In genomic region chr4:123603165-123603564, GRCh38 we compare ENCODE assay signal across 11 cellular contexts.
DNase-seq lines count a peak whose midpoint lies in the region; ATAC-seq, FAIRE-seq and TF ChIP-seq lines count a peak whose summit lies in the region.
"Had no signal": no experiment of that assay in that cellular context is flagged by ENCODE, and none has a peak within 500 bp of the region (broad histone marks: within the 10 kb centered on the region; RNA-seq: fewer than 3 reads in every experiment).

No MANE protein-coding gene starts in this region.

- TF ChIP-seq EP300 in HepG2 (IDR thresholded peaks at IDR 0.05; ENCODE audit: low read depth in 2 of 2, low read length in 2 of 2) (no peak), HepG2 (CRISPR knock-in tag; IDR thresholded peaks at IDR 0.05; ENCODE audit: borderline replicate concordance) (no peak), transverse colon (IDR thresholded peaks at IDR 0.05; ENCODE audit: low read depth) (no peak)

- WGBS in HepG2 (ENCODE audit: low lambda C conversion rate) = 87% methylated on average over 7 of the region's 7 CpGs
- WGBS in right lobe of liver (ENCODE audit: insufficient coverage, low coverage, low lambda C conversion rate, missing lambda C conversion rate) = 77% methylated on average over 5 of the region's 7 CpGs
- WGBS in transverse colon (ENCODE audit: low coverage in 1 of 2), 2 donors = 47 to 79% methylated on average over 2 to 7 of the region's 7 CpGs

- H3K4me1 ChIP-seq in HepG2 (ENCODE audit: insufficient read depth, low read length) (peaks cover 40% of the 10 kb centered on the region), right lobe of liver (peaks cover 0 to 24% (median 10%) of the 10 kb centered on the region in 4 donors), transverse colon (peaks cover 18 to 57% (median 42%) of the 10 kb centered on the region in 4 donors)
- peaks cover 6% of the 10 kb centered on the region for H3K4me1 ChIP-seq in effector memory CD4-positive, alpha-beta T cell (ENCODE audit: control insufficient read depth, insufficient read depth, low read length, poor library complexity, severe bottlenecking)

- H3K9ac ChIP-seq in HepG2 (ENCODE audit: insufficient read depth, low read depth, low read length) = no peak overlapping the region

- H3K27me3 ChIP-seq in HepG2 (ENCODE audit: control insufficient read depth in 1 of 2, insufficient read depth in 2 of 2, low read length in 2 of 2) = no peaks in the 10 kb centered on the region
- no peaks in the 10 kb centered on the region for H3K27me3 ChIP-seq in right lobe of liver
- H3K27me3 ChIP-seq in transverse colon = no peaks in the 10 kb centered on the region
- H3K27me3 ChIP-seq in effector memory CD4-positive, alpha-beta T cell (replicated peaks; ENCODE audit: control insufficient read depth, insufficient read depth, low read length, poor library complexity, severe bottlenecking) = no peaks in the 10 kb centered on the region

- no peaks in the 10 kb centered on the region for H3K79me2 ChIP-seq in HepG2 (ENCODE audit: insufficient read depth, low read length)

- DNase-seq in HepG2 (ENCODE audit: low spot score) = peak; percentile 13
- no peak for DNase-seq in right lobe of liver
- DNase-seq in RPMI7951 (ENCODE audit: low read depth) = peak; percentile 89
- DNase-seq in epithelial cell of esophagus (ENCODE audit: low read depth) = peak; percentile 88
- DNase-seq in transverse colon = peak; percentile 68
- DNase-seq in effector memory CD4-positive, alpha-beta T cell = no peak
- no peak for DNase-seq in G401 (ENCODE audit: low spot score)
- DNase-seq: activated naive CD8-positive, alpha-beta T cell treated with anti-CD3 and anti-CD28 coated beads, Interleukin-2, amount 10 ng/mL, durations not matched to agents 7 days and 5 days; NCI-H1417 treated with DMSO at 0.1 percent for 48 hours had no signal

- ATAC-seq in HepG2 (no peak), right lobe of liver (no peak), HG02981 (IDR thresholded peaks at IDR 0.05; ENCODE audit: unreplicated experiment) (no peak)
- ATAC-seq: stimulated activated memory B cell treated with anti-CD40 and anti-IgM and Interleukin-4, amounts not matched to agents 10 μg/mL and 1 μg/mL and 100 μg/mL, for 72 hours had no signal

- H3K9me3 ChIP-seq in HepG2 (ENCODE audit: low read length) = no peaks in the 10 kb centered on the region
- no peaks in the 10 kb centered on the region for H3K9me3 ChIP-seq in right lobe of liver
- no peaks in the 10 kb centered on the region for H3K9me3 ChIP-seq in transverse colon
- no peaks in the 10 kb centered on the region for H3K9me3 ChIP-seq in effector memory CD4-positive, alpha-beta T cell (ENCODE audit: control insufficient read depth, low read length)

- H3K4me3 ChIP-seq in HepG2 (replicated peaks in 1 of 3; ENCODE audit: insufficient read depth in 1 of 3, low read depth in 2 of 3, low read length in 3 of 3) (no peak overlapping the region), right lobe of liver (no peak overlapping the region), epithelial cell of esophagus (ENCODE audit: low read length) (no peak overlapping the region), transverse colon (no peak overlapping the region)
- H3K4me3 ChIP-seq in effector memory CD4-positive, alpha-beta T cell (ENCODE audit: insufficient read depth, low read depth, low read length, poor library complexity, severe bottlenecking) = no peak overlapping the region

- no peak overlapping the region for H3K4me2 ChIP-seq in HepG2 (ENCODE audit: low read depth, low read length)

- H3K36me3 ChIP-seq in HepG2 (replicated peaks in 1 of 2; ENCODE audit: control insufficient read depth in 1 of 2, insufficient read depth in 2 of 2, low read length in 2 of 2) (no peaks in the 10 kb centered on the region), right lobe of liver (no peaks in the 10 kb centered on the region), transverse colon (no peaks in the 10 kb centered on the region)
- no peaks in the 10 kb centered on the region for H3K36me3 ChIP-seq in effector memory CD4-positive, alpha-beta T cell (ENCODE audit: control insufficient read depth, insufficient read depth, low read length)

- no peak overlapping the region for H3K27ac ChIP-seq in HepG2 (ENCODE audit: extremely low read length, insufficient read depth, low read length)
- H3K27ac ChIP-seq in right lobe of liver = no peak overlapping the region
- peak overlapping the region in 2 of 4 donors; percentile 0 to 76 for H3K27ac ChIP-seq in transverse colon
- no peak overlapping the region for H3K27ac ChIP-seq in effector memory CD4-positive, alpha-beta T cell (ENCODE audit: insufficient read depth, low read length, poor library complexity, severe bottlenecking)

- POLR2A ChIA-PET in HepG2 (lab: Yijun Ruan, JAX) = no interaction called here

- intact Hi-C loops in HepG2 (cut with micrococcal nuclease; ENCODE audit: unreplicated experiment) (no loop called here), right lobe of liver (cut with DNase I) (no loop called here), transverse colon (cut with DNase I; ENCODE audit: low total_unique reads) (no loop called here)

- TF ChIP-seq POLR2A in HepG2 (IDR thresholded peaks at IDR 0.05; ENCODE audit: insufficient read depth in 1 of 2, low read depth in 2 of 2, low read length in 2 of 2) (no peak), right lobe of liver (IDR thresholded peaks at IDR 0.05) (no peak), transverse colon (IDR thresholded peaks at IDR 0.05) (no peak)

- BruUV-seq in HepG2 (replicated peaks; lab: Mats Ljungman, UMichigan) = no TSS peak

- TF ChIP-seq CTCF in HepG2 (CRISPR knock-in tag; IDR thresholded peaks at IDR 0.05) = no peak
- TF ChIP-seq CTCF in right lobe of liver (IDR thresholded peaks at IDR 0.05) = no peak
- TF ChIP-seq CTCF in epithelial cell of esophagus (IDR thresholded peaks at IDR 0.05; ENCODE audit: insufficient read depth, low read depth, low read length, missing control alignments) = no peak
- TF ChIP-seq CTCF in transverse colon (IDR thresholded peaks at IDR 0.05) = no peak

- no peaks in the 10 kb centered on the region for H4K20me1 ChIP-seq in HepG2 (ENCODE audit: insufficient read depth, low read length)

- no peak for TF ChIP-seq RAD21 in HepG2 (CRISPR knock-in tag; IDR thresholded peaks at IDR 0.05)

- no peak for FAIRE-seq in HepG2 (lab: Jason Lieb, UNC)

- CTCF ChIA-PET in HepG2 (lab: Yijun Ruan, JAX; ENCODE audit: low intra/inter-chr PET ratio, low total read pairs) = no interaction called here

- in situ Hi-C loops in HepG2 (cut with HindIII; ENCODE audit: extremely low pct_ligation_motif_present, low pct_unique_long_range_greater_than_20kb) = no loop called here
- in situ Hi-C loops in transverse colon (cut with MboI; ENCODE audit: low pct_ligation_motif_present in 1 of 4, low pct_unique_long_range_greater_than_20kb in 1 of 4, low sequenced_read_pairs in 3 of 4) = no loop called here
- in situ Hi-C loops in G401 (cut with HindIII; ENCODE audit: low sequenced_read_pairs) = no loop called here

- no peak overlapping the region for H2AFZ ChIP-seq in HepG2 (ENCODE audit: low read length)

TF ChIP-seq in HepG2, 621 proteins besides CTCF, POLR2A, EP300 and RAD21:
- TF ChIP-seq XRCC5 (optimal IDR thresholded peaks at IDR 0.05; ENCODE audit: low read length) = no peak
TF ChIP-seq in HepG2: peak in this region for 0.

Comparison
In these comparisons a context has a peak if more than half of its experiments do, and no peak if none do; other contexts are left out.
1. DNase-seq: peak in HepG2 (single experiment), RPMI7951 (single experiment), epithelial cell of esophagus (single experiment) and transverse colon (single experiment); none in right lobe of liver (0 of 3), effector memory CD4-positive, alpha-beta T cell (0 of 3) and G401 (single experiment).